Comparison of ENCODE assay signal across 1 cellular context in the genomic region with DNA sequence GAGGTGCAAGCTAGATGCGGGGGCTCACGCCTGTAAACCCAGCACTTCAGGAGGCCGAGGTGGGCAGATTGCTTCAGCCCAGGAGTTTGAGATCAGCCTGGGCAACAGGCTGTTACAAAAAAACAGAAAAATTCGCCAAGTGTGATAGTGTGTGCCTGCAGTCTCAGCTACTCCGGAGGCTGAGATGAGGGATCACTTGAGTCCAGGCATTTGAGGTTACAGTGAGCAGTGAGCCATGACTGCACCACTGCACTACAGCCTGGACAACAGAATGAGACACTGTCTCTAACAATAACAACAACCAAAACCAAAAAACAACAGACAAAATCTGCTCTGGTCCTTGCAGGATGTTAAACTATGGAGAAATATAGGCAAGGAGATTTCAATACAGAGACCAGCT.
TF ChIP-seq lines count a peak whose summit lies in the region.

No MANE protein-coding gene starts in this region.

TF ChIP-seq in GM23338, 12 proteins besides CTCF, POLR2A, EP300 and RAD21 (continued from another document):
- TF ChIP-seq, protein P1, sequence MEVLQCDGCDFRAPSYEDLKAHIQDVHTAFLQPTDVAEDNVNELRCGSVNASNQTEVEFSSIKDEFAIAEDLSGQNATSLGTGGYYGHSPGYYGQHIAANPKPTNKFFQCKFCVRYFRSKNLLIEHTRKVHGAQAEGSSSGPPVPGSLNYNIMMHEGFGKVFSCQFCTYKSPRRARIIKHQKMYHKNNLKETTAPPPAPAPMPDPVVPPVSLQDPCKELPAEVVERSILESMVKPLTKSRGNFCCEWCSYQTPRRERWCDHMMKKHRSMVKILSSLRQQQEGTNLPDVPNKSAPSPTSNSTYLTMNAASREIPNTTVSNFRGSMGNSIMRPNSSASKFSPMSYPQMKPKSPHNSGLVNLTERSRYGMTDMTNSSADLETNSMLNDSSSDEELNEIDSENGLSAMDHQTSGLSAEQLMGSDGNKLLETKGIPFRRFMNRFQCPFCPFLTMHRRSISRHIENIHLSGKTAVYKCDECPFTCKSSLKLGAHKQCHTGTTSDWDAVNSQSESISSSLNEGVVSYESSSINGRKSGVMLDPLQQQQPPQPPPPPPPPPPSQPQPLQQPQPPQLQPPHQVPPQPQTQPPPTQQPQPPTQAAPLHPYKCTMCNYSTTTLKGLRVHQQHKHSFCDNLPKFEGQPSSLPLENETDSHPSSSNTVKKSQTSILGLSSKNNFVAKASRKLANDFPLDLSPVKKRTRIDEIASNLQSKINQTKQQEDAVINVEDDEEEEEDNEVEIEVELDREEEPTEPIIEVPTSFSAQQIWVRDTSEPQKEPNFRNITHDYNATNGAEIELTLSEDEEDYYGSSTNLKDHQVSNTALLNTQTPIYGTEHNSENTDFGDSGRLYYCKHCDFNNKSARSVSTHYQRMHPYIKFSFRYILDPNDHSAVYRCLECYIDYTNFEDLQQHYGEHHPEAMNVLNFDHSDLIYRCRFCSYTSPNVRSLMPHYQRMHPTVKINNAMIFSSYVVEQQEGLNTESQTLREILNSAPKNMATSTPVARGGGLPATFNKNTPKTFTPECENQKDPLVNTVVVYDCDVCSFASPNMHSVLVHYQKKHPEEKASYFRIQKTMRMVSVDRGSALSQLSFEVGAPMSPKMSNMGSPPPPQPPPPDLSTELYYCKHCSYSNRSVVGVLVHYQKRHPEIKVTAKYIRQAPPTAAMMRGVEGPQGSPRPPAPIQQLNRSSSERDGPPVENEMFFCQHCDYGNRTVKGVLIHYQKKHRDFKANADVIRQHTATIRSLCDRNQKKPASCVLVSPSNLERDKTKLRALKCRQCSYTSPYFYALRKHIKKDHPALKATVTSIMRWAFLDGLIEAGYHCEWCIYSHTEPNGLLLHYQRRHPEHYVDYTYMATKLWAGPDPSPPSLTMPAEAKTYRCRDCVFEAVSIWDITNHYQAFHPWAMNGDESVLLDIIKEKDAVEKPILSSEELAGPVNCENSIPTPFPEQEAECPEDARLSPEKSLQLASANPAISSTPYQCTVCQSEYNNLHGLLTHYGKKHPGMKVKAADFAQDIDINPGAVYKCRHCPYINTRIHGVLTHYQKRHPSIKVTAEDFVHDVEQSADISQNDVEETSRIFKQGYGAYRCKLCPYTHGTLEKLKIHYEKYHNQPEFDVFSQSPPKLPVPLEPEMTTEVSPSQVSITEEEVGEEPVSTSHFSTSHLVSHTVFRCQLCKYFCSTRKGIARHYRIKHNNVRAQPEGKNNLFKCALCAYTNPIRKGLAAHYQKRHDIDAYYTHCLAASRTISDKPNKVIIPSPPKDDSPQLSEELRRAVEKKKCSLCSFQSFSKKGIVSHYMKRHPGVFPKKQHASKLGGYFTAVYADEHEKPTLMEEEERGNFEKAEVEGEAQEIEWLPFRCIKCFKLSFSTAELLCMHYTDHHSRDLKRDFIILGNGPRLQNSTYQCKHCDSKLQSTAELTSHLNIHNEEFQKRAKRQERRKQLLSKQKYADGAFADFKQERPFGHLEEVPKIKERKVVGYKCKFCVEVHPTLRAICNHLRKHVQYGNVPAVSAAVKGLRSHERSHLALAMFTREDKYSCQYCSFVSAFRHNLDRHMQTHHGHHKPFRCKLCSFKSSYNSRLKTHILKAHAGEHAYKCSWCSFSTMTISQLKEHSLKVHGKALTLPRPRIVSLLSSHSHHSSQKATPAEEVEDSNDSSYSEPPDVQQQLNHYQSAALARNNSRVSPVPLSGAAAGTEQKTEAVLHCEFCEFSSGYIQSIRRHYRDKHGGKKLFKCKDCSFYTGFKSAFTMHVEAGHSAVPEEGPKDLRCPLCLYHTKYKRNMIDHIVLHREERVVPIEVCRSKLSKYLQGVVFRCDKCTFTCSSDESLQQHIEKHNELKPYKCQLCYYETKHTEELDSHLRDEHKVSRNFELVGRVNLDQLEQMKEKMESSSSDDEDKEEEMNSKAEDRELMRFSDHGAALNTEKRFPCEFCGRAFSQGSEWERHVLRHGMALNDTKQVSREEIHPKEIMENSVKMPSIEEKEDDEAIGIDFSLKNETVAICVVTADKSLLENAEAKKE (CRISPR knock-in tag; IDR thresholded peaks at IDR 0.05), result no peak
